Comparison of ENCODE assay signal across 8 cellular contexts in the genomic region with DNA sequence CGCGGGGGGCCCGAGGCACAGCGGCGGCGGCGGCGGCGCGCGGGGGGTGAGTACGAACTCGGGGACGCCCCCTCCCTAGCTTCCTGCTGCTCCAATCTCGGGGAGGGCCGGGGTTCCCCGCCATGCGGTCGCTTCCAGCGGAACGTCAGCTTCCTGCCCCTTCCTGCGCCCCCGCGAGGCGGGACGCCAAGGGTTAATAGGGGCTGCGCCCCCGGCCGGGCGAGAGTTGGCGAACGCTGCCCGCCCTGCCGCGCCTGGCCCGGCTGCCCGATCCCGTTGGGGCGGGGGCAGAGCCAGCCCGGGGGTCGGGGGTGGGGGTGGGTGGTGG. TPM values are rescaled to one million over a fixed set of nuclear protein-coding genes. Genes with fewer than 3 reads are reported as not detected.
A peak's percentile ranks its signal among the peaks of the same experiment; 100 is the strongest.
DNase-seq lines count a peak whose midpoint lies in the region; ATAC-seq and TF ChIP-seq lines count a peak whose summit lies in the region.

No MANE protein-coding gene starts in this region.

- peaks cover 42 to 80% (median 71%) of the 10 kb centered on the region in 3 donors for H3K27me3 Mint-ChIP-seq in naive B cell

- no peaks in the 10 kb centered on the region for H3K27me3 ChIP-seq in aorta (ENCODE audit: control insufficient read depth in 1 of 2, insufficient read depth in 2 of 2, low read length in 1 of 2)

- H3K4me3 Mint-ChIP-seq in naive B cell, result peak overlapping the region in 7 of 8 donors; percentile 82 to 95 (median 92)

- H3K27ac Mint-ChIP-seq in naive B cell, result peak overlapping the region in 1 of 6 donors; percentile 47

- no peaks in the 10 kb centered on the region for H3K36me3 ChIP-seq in aorta (ENCODE audit: control insufficient read depth in 1 of 2, insufficient read depth in 2 of 2, low read length in 1 of 2)

- H3K9me3 Mint-ChIP-seq in naive B cell, result peaks cover 0 to 3% (median 0%) of the 10 kb centered on the region in 7 donors

- H3K9me3 ChIP-seq in aorta (ENCODE audit: control insufficient read depth, low read length), result no peaks in the 10 kb centered on the region

- WGBS in aorta, 2 donors, result 1 to 2% methylated on average over 30 to 41 of the region's 41 CpGs

- H3K4me3 ChIP-seq in choroid plexus epithelial cell (ENCODE audit: low read depth, low read length) (peak overlapping the region; percentile 65), aorta (ENCODE audit: low read length in 2 of 2) (peak overlapping the region; percentile 84)

- ATAC-seq in naive B cell (ENCODE audit: low read depth in 2 of 2), result peak in 1 of 2 donors; percentile 6
- ATAC-seq in aorta (ENCODE audit: low FRiP score), result no peak
- ATAC-seq in GM18873 (IDR thresholded peaks at IDR 0.05; ENCODE audit: low FRiP score, unreplicated experiment), result no peak

- no peaks in the 10 kb centered on the region for H3K4me1 ChIP-seq in aorta (ENCODE audit: control insufficient read depth in 1 of 2, insufficient read depth in 2 of 2, low read length in 2 of 2)

- H3K27ac ChIP-seq in aorta (ENCODE audit: low read depth in 1 of 2, low read length in 2 of 2), result no peak overlapping the region

- DNase-seq in stimulated activated CD4-positive, alpha-beta T cell treated with anti-CD3 and anti-CD28 coated beads, Interleukin-15, amount 100 ng/mL, for 24 hours, result peak; percentile 44
- no peak for DNase-seq in stimulated activated CD4-positive, alpha-beta T cell treated with anti-CD3 and anti-CD28 coated beads, Interleukin-2, amount 100 ng/mL, for 48 hours
- DNase-seq in choroid plexus epithelial cell (ENCODE audit: low read depth) (no peak), naive B cell (no peak), aorta (peak; percentile 63 to 78), NCI-H1436 (lab: John Stamatoyannopoulos, UW) (no peak), GM10266 (ENCODE audit: extremely low spot score) (no peak)

- TF ChIP-seq CTCF in choroid plexus epithelial cell (conservative IDR thresholded peaks at IDR 0.05; ENCODE audit: low read depth, low read length), result no peak
- no peak for TF ChIP-seq CTCF in GM10266 (IDR thresholded peaks at IDR 0.05; ENCODE audit: control insufficient read depth, insufficient read depth, low read depth, missing control alignments)

- intact Hi-C loops in aorta (cut with DNase I), result loop anchor here (1.0 to 5.0 kb wide), 6 partner anchors 49 to 135 kb away; no protein-coding TSS in a partner anchor

- H3K4me1 Mint-ChIP-seq in naive B cell, result peaks cover 24 to 27% (median 24%) of the 10 kb centered on the region in 3 donors

- no peaks in the 10 kb centered on the region for H3K36me3 Mint-ChIP-seq in naive B cell

RNA-seq across cellular contexts. Expression of gene COL27A1, which starts 0.6 kb away (rescaled TPM):
- polyA plus RNA-seq in naive B cell (ENCODE audit: low read depth in 6 of 6) (under 1 TPM in 1 of 6 donors, not detected in 5; 0.04 TPM), aorta (10 to 100 TPM in 1 of 2 donors, 1 to 10 TPM in 1; 1.9 to 59.4 TPM)
- total RNA-seq in aorta, result 10 to 100 TPM; 36.9 to 54.3 TPM

RNA-seq across cellular contexts. Expression of gene KIF12, which starts 56.8 kb away (rescaled TPM):
- polyA plus RNA-seq in naive B cell (ENCODE audit: low read depth in 6 of 6) (not detected), aorta (1 to 10 TPM in 1 of 2 donors, under 1 TPM in 1; 0.38 to 8.4 TPM)
- total RNA-seq in aorta, result not detected

Comparison
In these comparisons a context has a peak if more than half of its experiments do, and no peak if none do; other contexts are left out.
1. DNase-seq: peak in stimulated activated CD4-positive, alpha-beta T cell treated with anti-CD3 and anti-CD28 coated beads, Interleukin-15, amount 100 ng/mL, for 24 hours (single experiment) and aorta (2 of 2); none in stimulated activated CD4-positive, alpha-beta T cell treated with anti-CD3 and anti-CD28 coated beads, Interleukin-2, amount 100 ng/mL, for 48 hours (0 of 2), choroid plexus epithelial cell (single experiment), naive B cell (single experiment), NCI-H1436 (single experiment) and GM10266 (single experiment).